Comparison of ENCODE assay signal across 23 cellular contexts in the genomic region with DNA sequence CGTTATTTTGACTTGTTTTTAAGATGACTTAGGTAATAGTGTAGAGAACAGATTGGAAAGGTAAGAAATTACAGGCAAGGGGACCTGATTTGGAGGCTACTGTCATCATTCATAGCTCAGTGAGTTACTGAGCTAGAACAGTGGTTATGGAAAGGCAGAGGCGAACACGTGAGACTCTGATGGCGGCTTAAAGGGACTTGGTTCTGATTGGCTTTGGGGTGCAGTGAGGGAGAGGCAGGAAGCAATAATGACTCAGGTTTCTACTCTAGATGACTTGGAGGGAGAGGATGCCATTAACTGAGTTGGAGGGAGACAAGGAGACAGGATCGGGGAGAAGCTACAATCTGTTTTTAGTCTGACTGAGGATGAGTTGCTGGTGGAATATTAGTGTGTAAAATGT. TPM values are rescaled to one million over a fixed set of nuclear protein-coding genes. Genes with fewer than 3 reads are reported as not detected.
"Had no signal": no experiment of that assay in that cellular context is flagged by ENCODE, and none has a peak within 500 bp of the region (broad histone marks: within the 10 kb centered on the region; RNA-seq: fewer than 3 reads in every experiment).

No MANE protein-coding gene starts in this region.

- H3K4me3 Mint-ChIP-seq: activated B cell treated with CpG ODN at 0.5 μM for 24 hours; activated CD4-positive, alpha-beta T cell treated with anti-CD3 and anti-CD28 coated beads, Interleukin-2, amount 10 ng/mL, durations not matched to agents 7 days and 5 days; activated naive CD8-positive, alpha-beta T cell treated with anti-CD3 and anti-CD28 coated beads, Interleukin-2, amount 10 ng/mL, durations not matched to agents 7 days and 5 days; naive B cell; T-helper 17 cell had no signal

- ATAC-seq: esophagus mucosa, left colon, lower lobe of right lung, right lobe of liver, T-helper 17 cell had no signal

- H3K27ac ChIP-seq: brain microvascular endothelial cell, lower lobe of right lung, neutrophil, prostate gland, right lobe of liver, suprapubic skin had no signal

- H3K27ac Mint-ChIP-seq: activated B cell treated with CpG ODN at 0.5 μM for 24 hours; activated CD4-positive, alpha-beta T cell treated with anti-CD3 and anti-CD28 coated beads, Interleukin-2, amount 10 ng/mL, durations not matched to agents 7 days and 5 days; activated naive CD8-positive, alpha-beta T cell treated with anti-CD3 and anti-CD28 coated beads, Interleukin-2, amount 10 ng/mL, durations not matched to agents 7 days and 5 days had no signal

- H3K4me1 Mint-ChIP-seq: activated B cell treated with CpG ODN at 0.5 μM for 24 hours had no signal

- H3K9me3 ChIP-seq: lower lobe of right lung, neutrophil, prostate gland, right lobe of liver, suprapubic skin had no signal

- H3K27me3 Mint-ChIP-seq: activated B cell treated with CpG ODN at 0.5 μM for 24 hours; activated CD4-positive, alpha-beta T cell treated with anti-CD3 and anti-CD28 coated beads, Interleukin-2, amount 10 ng/mL, durations not matched to agents 7 days and 5 days; activated naive CD8-positive, alpha-beta T cell treated with anti-CD3 and anti-CD28 coated beads, Interleukin-2, amount 10 ng/mL, durations not matched to agents 7 days and 5 days; naive B cell; T-helper 17 cell had no signal

- H3K4me1 ChIP-seq: lower lobe of right lung, prostate gland, right lobe of liver, suprapubic skin had no signal

- DNase-seq: activated B cell treated with CpG ODN at 0.5 μM for 24 hours; activated CD4-positive, alpha-beta T cell treated with anti-CD3 and anti-CD28 coated beads, Interleukin-2, amount 10 ng/mL, durations not matched to agents 7 days and 5 days; activated CD8-positive, alpha-beta memory T cell treated with anti-CD3 and anti-CD28 coated beads for 24 hours; activated naive CD4-positive, alpha-beta T cell; activated naive CD8-positive, alpha-beta T cell treated with anti-CD3 and anti-CD28 coated beads, Interleukin-2, amount 10 ng/mL, durations not matched to agents 7 days and 5 days; anterior cingulate cortex; brain microvascular endothelial cell; left colon; lower lobe of right lung; naive B cell; right lobe of liver; stimulated activated CD4-positive, alpha-beta T cell treated with anti-CD3 and anti-CD28 coated beads, Interleukin-4, amount 100 ng/mL, for 4 hours; stimulated activated CD8-positive, alpha-beta memory T cell treated with anti-CD3 and anti-CD28 coated beads, Interleukin-4, amount 100 ng/mL, for 48 hours; stimulated activated naive CD4-positive, alpha-beta T cell treated with Interleukin-2 at 50 U/mL for 16 hours; T-helper 17 cell; trophoblast cell had no signal

- FAIRE-seq: endometrium, islet of Langerhans had no signal

- H3K27me3 ChIP-seq: brain microvascular endothelial cell, neutrophil, right lobe of liver, suprapubic skin had no signal

- H3K36me3 ChIP-seq: brain microvascular endothelial cell, lower lobe of right lung, prostate gland, suprapubic skin had no signal

- H3K9me3 Mint-ChIP-seq: activated B cell treated with CpG ODN at 0.5 μM for 24 hours; activated CD4-positive, alpha-beta T cell treated with anti-CD3 and anti-CD28 coated beads, Interleukin-2, amount 10 ng/mL, durations not matched to agents 7 days and 5 days; activated naive CD8-positive, alpha-beta T cell treated with anti-CD3 and anti-CD28 coated beads, Interleukin-2, amount 10 ng/mL, durations not matched to agents 7 days and 5 days; naive B cell had no signal

- H3K4me2 ChIP-seq: smooth muscle cell had no signal

- H3K4me3 ChIP-seq: lower lobe of right lung, prostate gland, right lobe of liver, smooth muscle cell, suprapubic skin had no signal

RNA-seq across cellular contexts. Expression of gene F2RL2, which starts 3.0 kb away (rescaled TPM):
- total RNA-seq: activated B cell treated with CpG ODN at 0.5 μM for 24 hours; activated CD4-positive, alpha-beta T cell treated with anti-CD3 and anti-CD28 coated beads, Interleukin-2, amount 10 ng/mL, durations not matched to agents 7 days and 5 days; activated naive CD8-positive, alpha-beta T cell treated with anti-CD3 and anti-CD28 coated beads, Interleukin-2, amount 10 ng/mL, durations not matched to agents 7 days and 5 days; lower lobe of right lung; prostate gland; T-helper 17 cell had no signal
- polyA plus RNA-seq: smooth muscle cell had no signal
